ENCODE assay signal across 9 cellular contexts in genomic region chr13:99968521-99969367, GRCh38. TPM values are rescaled to one million over a fixed set of nuclear protein-coding genes. Genes with fewer than 3 reads are reported as not detected.
A peak's percentile ranks its signal among the peaks of the same experiment; 100 is the strongest.
DNase-seq lines count a peak whose midpoint lies in the region; ATAC-seq and TF ChIP-seq lines count a peak whose summit lies in the region.
"Had no signal": no experiment of that assay in that cellular context is flagged by ENCODE, and none has a peak within 500 bp of the region (broad histone marks: within the 10 kb centered on the region; RNA-seq: fewer than 3 reads in every experiment).

No MANE protein-coding gene starts in this region.

- H3K4me1 Mint-ChIP-seq in activated naive CD8-positive, alpha-beta T cell treated with anti-CD3 and anti-CD28 coated beads, Interleukin-2, amount 10 ng/mL, durations not matched to agents 7 days and 5 days, result peaks cover 20% of the 10 kb centered on the region

- POLR2A ChIA-PET in activated naive CD8-positive, alpha-beta T cell treated with anti-CD3 and anti-CD28 coated beads, Interleukin-2, amount 10 ng/mL, durations not matched to agents 7 days and 5 days (lab: Charles Lee), result no interaction called here

- peaks cover 10 to 95% of the 10 kb centered on the region in 2 donors for H3K27me3 ChIP-seq in tibial nerve

- H3K27ac ChIP-seq in tibial nerve, result no peak overlapping the region

- no peak for TF ChIP-seq EP300 in tibial nerve (IDR thresholded peaks at IDR 0.05)

- peak overlapping the region; percentile 71 for H3K4me3 Mint-ChIP-seq in activated naive CD8-positive, alpha-beta T cell treated with anti-CD3 and anti-CD28 coated beads, Interleukin-2, amount 10 ng/mL, durations not matched to agents 7 days and 5 days

- WGBS in tibial nerve, 2 donors, result 2 to 4% methylated on average over 26 to 73 of the region's 73 CpGs

- H3K4me1 ChIP-seq in tibial nerve, result peaks cover 0 to 39% (median 23%) of the 10 kb centered on the region in 4 donors

- H3K9me3 ChIP-seq in tibial nerve, result peaks cover 0 to 3% (median 0%) of the 10 kb centered on the region in 4 donors

- no peak for TF ChIP-seq POLR2A in tibial nerve (IDR thresholded peaks at IDR 0.05)

- ATAC-seq in activated naive CD8-positive, alpha-beta T cell treated with anti-CD3 and anti-CD28 coated beads, Interleukin-2, amount 10 ng/mL, durations not matched to agents 7 days and 5 days (ENCODE audit: low read depth), result no peak

- DNase-seq in activated T-cell treated with anti-CD3 and anti-CD28 coated beads, Interleukin-2, amount 50 U/mL, for 1 hour, result peak; percentile 28
- DNase-seq in activated T-cell treated with anti-CD3 and anti-CD28 coated beads for 4 hours (no peak), left kidney (ENCODE audit: low read depth, low spot score) (peak; percentile 83), tibial nerve (ENCODE audit: low spot score in 2 of 2) (no peak), KBM-7 (no peak), NCI-H2081 treated with DMSO at 0.1 percent for 48 hours (lab: John Stamatoyannopoulos, UW) (no peak)
- peak; percentile 35 for DNase-seq in activated naive CD8-positive, alpha-beta T cell treated with anti-CD3 and anti-CD28 coated beads, Interleukin-2, amount 10 ng/mL, durations not matched to agents 7 days and 5 days
- no peak for DNase-seq in stimulated activated CD4-positive, alpha-beta T cell treated with anti-CD3 and anti-CD28 coated beads, Interleukin-4, amount 100 ng/mL, for 1 hour
- DNase-seq: KG1 had no signal

- peak overlapping the region; percentile 84 for H3K27ac Mint-ChIP-seq in activated naive CD8-positive, alpha-beta T cell treated with anti-CD3 and anti-CD28 coated beads, Interleukin-2, amount 10 ng/mL, durations not matched to agents 7 days and 5 days

- H3K27me3 Mint-ChIP-seq in activated naive CD8-positive, alpha-beta T cell treated with anti-CD3 and anti-CD28 coated beads, Interleukin-2, amount 10 ng/mL, durations not matched to agents 7 days and 5 days, result peaks cover 71% of the 10 kb centered on the region

- in situ Hi-C loops in KBM-7 (cut with MboI; ENCODE audit: low pct_unique_long_range_greater_than_20kb, low sequenced_read_pairs), result no loop called here

- H3K36me3 ChIP-seq in tibial nerve, result no peaks in the 10 kb centered on the region

- H3K4me3 ChIP-seq in tibial nerve, result peak overlapping the region in 3 of 4 donors; percentile 17 to 42 (median 21)

- H3K9me3 Mint-ChIP-seq in activated naive CD8-positive, alpha-beta T cell treated with anti-CD3 and anti-CD28 coated beads, Interleukin-2, amount 10 ng/mL, durations not matched to agents 7 days and 5 days, result peaks cover 4% of the 10 kb centered on the region

- H3K36me3 Mint-ChIP-seq in activated naive CD8-positive, alpha-beta T cell treated with anti-CD3 and anti-CD28 coated beads, Interleukin-2, amount 10 ng/mL, durations not matched to agents 7 days and 5 days, result peaks cover 7% of the 10 kb centered on the region

- no peak for TF ChIP-seq CTCF in tibial nerve (IDR thresholded peaks at IDR 0.05)

RNA-seq across cellular contexts. Expression of gene ZIC5, which starts 2.8 kb away (rescaled TPM):
- not detected for total RNA-seq in activated naive CD8-positive, alpha-beta T cell treated with anti-CD3 and anti-CD28 coated beads, Interleukin-2, amount 10 ng/mL, durations not matched to agents 7 days and 5 days
- not detected for total RNA-seq in tibial nerve

RNA-seq across cellular contexts. Expression of gene ZIC2, which starts 12.8 kb away (rescaled TPM):
- not detected for total RNA-seq in activated naive CD8-positive, alpha-beta T cell treated with anti-CD3 and anti-CD28 coated beads, Interleukin-2, amount 10 ng/mL, durations not matched to agents 7 days and 5 days
- total RNA-seq in tibial nerve, result not detected

Comparison
In these comparisons a context has a peak if more than half of its experiments do, and no peak if none do; other contexts are left out.
1. DNase-seq: peak in activated T-cell treated with anti-CD3 and anti-CD28 coated beads, Interleukin-2, amount 50 U/mL, for 1 hour (single experiment), activated naive CD8-positive, alpha-beta T cell treated with anti-CD3 and anti-CD28 coated beads, Interleukin-2, amount 10 ng/mL, durations not matched to agents 7 days and 5 days (single experiment) and left kidney (single experiment); none in activated T-cell treated with anti-CD3 and anti-CD28 coated beads for 4 hours (single experiment), tibial nerve (0 of 2), KBM-7 (single experiment), NCI-H2081 treated with DMSO at 0.1 percent for 48 hours (single experiment) and stimulated activated CD4-positive, alpha-beta T cell treated with anti-CD3 and anti-CD28 coated beads, Interleukin-4, amount 100 ng/mL, for 1 hour (single experiment).